ENCODE assay signal across 22 cellular contexts in genomic region chr7:158322616-158323530, GRCh38.
DNase-seq lines count a peak whose midpoint lies in the region; ATAC-seq and TF ChIP-seq lines count a peak whose summit lies in the region.
"Had no signal": no experiment of that assay in that cellular context is flagged by ENCODE, and none has a peak within 500 bp of the region (broad histone marks: within the 10 kb centered on the region; RNA-seq: fewer than 3 reads in every experiment).

No MANE protein-coding gene starts in this region.

- H3K27me3 Mint-ChIP-seq in neural progenitor cell (ENCODE audit: insufficient read depth, low read depth), result peaks cover 41% of the 10 kb centered on the region
- no peaks in the 10 kb centered on the region for H3K27me3 Mint-ChIP-seq in stimulated activated memory B cell treated with anti-CD40 and anti-IgM and Interleukin-4, amounts not matched to agents 10 μg/mL and 1 μg/mL and 100 μg/mL, for 72 hours

- H3K4me1 ChIP-seq in BLaER1 treated with 17β-estradiol and CSF1 and Interleukin-3, amounts not matched to agents 10 nM and 100 nM, result peaks cover 0 to 33% (median 29%) of the 10 kb centered on the region in 10 experiments; a peak in 17 of 20 replicates
- peaks cover 34% of the 10 kb centered on the region for H3K4me1 ChIP-seq in neural progenitor cell
- H3K4me1 ChIP-seq: A549, BE2C, Caco-2, HAP-1, SJCRH30 had no signal

- H3K9ac ChIP-seq in BLaER1 treated with 17β-estradiol and CSF1 and Interleukin-3, amounts not matched to agents 10 nM and 100 nM, result no peak overlapping the region
- no peak overlapping the region for H3K9ac ChIP-seq in neural progenitor cell

- H3F3A ChIP-seq in neural progenitor cell (ENCODE audit: low read depth), result peaks cover 38% of the 10 kb centered on the region

- DNase-seq in coronary artery (ENCODE audit: low spot score) (peak; percentile 55), neural progenitor cell (ENCODE audit: low spot score) (peak; percentile 37), HuH-7.5 (ENCODE audit: low spot score) (no peak), GM13977 (ENCODE audit: low spot score) (no peak)
- DNase-seq: BE2C; Caco-2; CD4-positive, alpha-beta memory T cell; DMS 273 treated with DMSO at 0.1 percent for 48 hours; DMS79 treated with DMSO at 0.1 percent for 48 hours; Karpas-422; NCI-H1417; NCI-H1694 treated with DMSO at 0.1 percent for 48 hours; NCI-H2081 treated with DMSO at 0.1 percent for 48 hours; NCI-H2171 treated with DMSO at 0.1 percent for 48 hours; NCI-H524 treated with DMSO at 0.1 percent for 48 hours; NCI-H82; SJCRH30 had no signal

- H3K9me3 Mint-ChIP-seq in neural progenitor cell, result peaks cover 9% of the 10 kb centered on the region
- peaks cover 27% of the 10 kb centered on the region for H3K9me3 Mint-ChIP-seq in stimulated activated memory B cell treated with anti-CD40 and anti-IgM and Interleukin-4, amounts not matched to agents 10 μg/mL and 1 μg/mL and 100 μg/mL, for 72 hours

- no peaks in the 10 kb centered on the region; a peak in 1 of 22 replicates for H4K20me1 ChIP-seq in BLaER1 treated with 17β-estradiol and CSF1 and Interleukin-3, amounts not matched to agents 10 nM and 100 nM
- no peaks in the 10 kb centered on the region for H4K20me1 ChIP-seq in neural progenitor cell (ENCODE audit: low read depth)

- ATAC-seq in stimulated activated memory B cell treated with anti-CD40 and anti-IgM and Interleukin-4, amounts not matched to agents 10 μg/mL and 1 μg/mL and 100 μg/mL, for 72 hours, result peak; percentile 8
- ATAC-seq in HG03432 (IDR thresholded peaks at IDR 0.05; ENCODE audit: unreplicated experiment), result no peak
- ATAC-seq: A549 had no signal

- no peaks in the 10 kb centered on the region for H3K36me3 ChIP-seq in BLaER1 treated with 17β-estradiol and CSF1 and Interleukin-3, amounts not matched to agents 10 nM and 100 nM
- H3K36me3 ChIP-seq in neural progenitor cell, result no peaks in the 10 kb centered on the region
- H3K36me3 ChIP-seq: BE2C, HAP-1, SJCRH30 had no signal

- H2AFZ ChIP-seq in neural progenitor cell (replicated peaks), result no peak overlapping the region

- no peaks in the 10 kb centered on the region for H3K27me3 ChIP-seq in BLaER1 treated with 17β-estradiol and CSF1 and Interleukin-3, amounts not matched to agents 10 nM and 100 nM
- no peaks in the 10 kb centered on the region for H3K27me3 ChIP-seq in neural progenitor cell
- H3K27me3 ChIP-seq: BE2C, SJCRH30 had no signal

- in situ Hi-C loops in GM13977 (cut with MboI; ENCODE audit: low pct_unique_long_range_greater_than_20kb, low sequenced_read_pairs, unreplicated experiment), result no loop called here

- 0 out of 22 replicates have a peak, but pooled peaks cover 0 to 5% (median 0%) of the 10 kb centered on the region in 11 experiments for H3K9me3 ChIP-seq in BLaER1 treated with 17β-estradiol and CSF1 and Interleukin-3, amounts not matched to agents 10 nM and 100 nM (replicated peaks in 1 of 11)
- no peaks in the 10 kb centered on the region for H3K9me3 ChIP-seq in neural progenitor cell (ENCODE audit: low read depth)
- H3K9me3 ChIP-seq: BE2C, Caco-2, HAP-1, SJCRH30 had no signal

- no peak overlapping the region for H3K4me3 Mint-ChIP-seq in neural progenitor cell
- H3K4me3 Mint-ChIP-seq in stimulated activated memory B cell treated with anti-CD40 and anti-IgM and Interleukin-4, amounts not matched to agents 10 μg/mL and 1 μg/mL and 100 μg/mL, for 72 hours, result no peak overlapping the region
- H3K4me3 Mint-ChIP-seq: CD4-positive, alpha-beta memory T cell had no signal

- no peaks in the 10 kb centered on the region for H3K79me2 ChIP-seq in neural progenitor cell (ENCODE audit: low read depth)

- no peak overlapping the region for H3K27ac Mint-ChIP-seq in neural progenitor cell
- H3K27ac Mint-ChIP-seq in stimulated activated memory B cell treated with anti-CD40 and anti-IgM and Interleukin-4, amounts not matched to agents 10 μg/mL and 1 μg/mL and 100 μg/mL, for 72 hours, result no peak overlapping the region
- H3K27ac Mint-ChIP-seq: CD4-positive, alpha-beta memory T cell had no signal

- H3K27ac ChIP-seq in BLaER1 treated with 17β-estradiol and CSF1 and Interleukin-3, amounts not matched to agents 10 nM and 100 nM, result no peak overlapping the region
- H3K27ac ChIP-seq in coronary artery, result no peak overlapping the region
- no peak overlapping the region for H3K27ac ChIP-seq in neural progenitor cell
- H3K27ac ChIP-seq: A549, SJCRH30 had no signal

- H3K4me2 ChIP-seq in BLaER1 treated with 17β-estradiol and CSF1 and Interleukin-3, amounts not matched to agents 10 nM and 100 nM, result peak overlapping the region in 10 of 11 experiments; percentile 31 to 64 (median 43); a peak in 17 of 22 replicates
- no peak overlapping the region for H3K4me2 ChIP-seq in neural progenitor cell
- H3K4me2 ChIP-seq: A549 had no signal

- H3K4me1 Mint-ChIP-seq in neural progenitor cell, result peaks cover 63% of the 10 kb centered on the region
- H3K4me1 Mint-ChIP-seq in stimulated activated memory B cell treated with anti-CD40 and anti-IgM and Interleukin-4, amounts not matched to agents 10 μg/mL and 1 μg/mL and 100 μg/mL, for 72 hours, result no peaks in the 10 kb centered on the region
- H3K4me1 Mint-ChIP-seq: CD4-positive, alpha-beta memory T cell had no signal

- H3K4me3 ChIP-seq in BLaER1 treated with 17β-estradiol and CSF1 and Interleukin-3, amounts not matched to agents 10 nM and 100 nM, result no peak overlapping the region
- H3K4me3 ChIP-seq in coronary artery, result no peak overlapping the region
- H3K4me3 ChIP-seq in neural progenitor cell, result no peak overlapping the region
- H3K4me3 ChIP-seq: A549, HAP-1, SJCRH30 had no signal

- H3K36me3 Mint-ChIP-seq in neural progenitor cell, result no peaks in the 10 kb centered on the region
- no peaks in the 10 kb centered on the region for H3K36me3 Mint-ChIP-seq in stimulated activated memory B cell treated with anti-CD40 and anti-IgM and Interleukin-4, amounts not matched to agents 10 μg/mL and 1 μg/mL and 100 μg/mL, for 72 hours
- H3K36me3 Mint-ChIP-seq: CD4-positive, alpha-beta memory T cell had no signal

- TF ChIP-seq CTCF in coronary artery (IDR thresholded peaks at IDR 0.05) (no peak), neural progenitor cell (IDR thresholded peaks at IDR 0.05) (no peak), GM13977 (IDR thresholded peaks at IDR 0.05; ENCODE audit: extremely low read depth, insufficient read depth, missing control alignments) (no peak)

Comparison
In these comparisons a context has a peak if more than half of its experiments do, and no peak if none do; other contexts are left out.
1. DNase-seq: peak in coronary artery (single experiment) and neural progenitor cell (single experiment); none in HuH-7.5 (single experiment) and GM13977 (single experiment).